ENCODE assay signal across 30 cellular contexts in genomic region chr7:1448958-1449357, GRCh38. TPM values are rescaled to one million over a fixed set of nuclear protein-coding genes. Genes with fewer than 3 reads are reported as not detected.
DNase-seq lines count a peak whose midpoint lies in the region; ATAC-seq and TF ChIP-seq lines count a peak whose summit lies in the region.
"Had no signal": no experiment of that assay in that cellular context is flagged by ENCODE, and none has a peak within 500 bp of the region (broad histone marks: within the 10 kb centered on the region; RNA-seq: fewer than 3 reads in every experiment).

No MANE protein-coding gene starts in this region.

- peak overlapping the region; percentile 46 for H2AK5ac ChIP-seq in neuronal stem cell (ENCODE audit: low read depth, low read length)

- no peak overlapping the region for H4K91ac ChIP-seq in neuronal stem cell (ENCODE audit: low read depth, low read length, poor library complexity)

- no peak for ATAC-seq in DND-41 (ENCODE audit: insufficient read depth, low read depth)
- no peak for ATAC-seq in GM19452 (IDR thresholded peaks at IDR 0.05; ENCODE audit: unreplicated experiment)
- ATAC-seq in HG02571 (IDR thresholded peaks at IDR 0.05; ENCODE audit: unreplicated experiment) = no peak
- ATAC-seq: left cardiac atrium; natural killer cell treated with Interleukin-12 subunit alpha and Interleukin-12 subunit beta and Interleukin-15 and Interleukin-18, amount 100 ng/mL, for 72 hours; stimulated activated memory B cell treated with anti-CD40 and anti-IgM and Interleukin-4, amounts not matched to agents 10 μg/mL and 1 μg/mL and 100 μg/mL, for 72 hours had no signal

- H3K36me3 ChIP-seq in DND-41 (ENCODE audit: insufficient read depth, low read length) (no peaks in the 10 kb centered on the region), neuronal stem cell (replicated peaks in 1 of 2; ENCODE audit: control insufficient read depth in 2 of 2, insufficient read depth in 2 of 2, low read length in 2 of 2) (no peaks in the 10 kb centered on the region)
- H3K36me3 ChIP-seq: HAP-1 had no signal

- TF ChIP-seq CTCF in DND-41 (IDR thresholded peaks at IDR 0.05; ENCODE audit: borderline replicate concordance, extremely low read depth, low read length, poor library complexity, severe bottlenecking) = peak; percentile 16
- peak; percentile 36; the same call in 1 of the 2 replicates for TF ChIP-seq CTCF in HFFc6 (IDR thresholded peaks at IDR 0.05)
- no peak for TF ChIP-seq CTCF in GM20000 (IDR thresholded peaks at IDR 0.05; ENCODE audit: extremely low read depth, missing control alignments)

- H3K4ac ChIP-seq in neuronal stem cell (ENCODE audit: low read length) = no peak overlapping the region

- H3K27ac ChIP-seq in DND-41 (ENCODE audit: low read length) (no peak overlapping the region), caudate nucleus (ENCODE audit: low read depth, low read length) (peak overlapping the region; percentile 89), neuronal stem cell (replicated peaks; ENCODE audit: low read length) (no peak overlapping the region)
- H3K27ac ChIP-seq: hepatocyte had no signal

- H3K9me3 Mint-ChIP-seq in HFFc6 = no peaks in the 10 kb centered on the region
- H3K9me3 Mint-ChIP-seq: activated CD4-positive, alpha-beta memory T cell treated with anti-CD3 and anti-CD28 coated beads, Interleukin-2, amount 10 ng/mL, durations not matched to agents 7 days and 5 days; central memory CD8-positive, alpha-beta T cell; natural killer cell treated with Interleukin-12 subunit alpha and Interleukin-12 subunit beta and Interleukin-15 and Interleukin-18, amount 100 ng/mL, for 72 hours; stimulated activated memory B cell treated with anti-CD40 and anti-IgM and Interleukin-4, amounts not matched to agents 10 μg/mL and 1 μg/mL and 100 μg/mL, for 72 hours had no signal

- H3K9ac ChIP-seq in DND-41 (ENCODE audit: low read depth, low read length) (no peak overlapping the region), neuronal stem cell (ENCODE audit: low read depth, low read length, poor library complexity) (no peak overlapping the region)

- DNase-seq in DND-41 (no peak), HFFc6 (no peak), caudate nucleus (lab: John Stamatoyannopoulos, UW) (no peak), neuronal stem cell (ENCODE audit: low spot score) (no peak), medulla oblongata (ENCODE audit: extremely low spot score) (no peak), GM20000 (ENCODE audit: low spot score) (no peak)
- DNase-seq: activated CD4-positive, alpha-beta memory T cell treated with anti-CD3 and anti-CD28 coated beads, Interleukin-2, amount 10 ng/mL, durations not matched to agents 7 days and 5 days; activated CD8-positive, alpha-beta memory T cell treated with anti-CD3 and anti-CD28 coated beads, Interleukin-2, amount 50 U/mL, for 4 hours; activated naive CD4-positive, alpha-beta T cell; Calu3; dermis blood vessel endothelial cell; DMS79 treated with DMSO at 0.1 percent for 48 hours; IMR-90; left cardiac atrium; NCI-H1105; NCI-H1930; NCI-H526; NK-92 treated with Interleukin-12 subunit alpha and Interleukin-12 subunit beta, amount 100 ng/mL, for 24 hours; SIG-M5; stimulated activated CD4-positive, alpha-beta T cell treated with anti-CD3 and anti-CD28 coated beads, Interleukin-15, amount 100 ng/mL, for 24 hours; stimulated activated CD4-positive, alpha-beta T cell treated with anti-CD3 and anti-CD28 coated beads, Interleukin-4, amount 100 ng/mL, for 4 hours; SW 1271 had no signal

- peaks cover 1% of the 10 kb centered on the region for H3K27me3 Mint-ChIP-seq in HFFc6 (ENCODE audit: insufficient read depth)
- H3K27me3 Mint-ChIP-seq: activated CD4-positive, alpha-beta memory T cell treated with anti-CD3 and anti-CD28 coated beads, Interleukin-2, amount 10 ng/mL, durations not matched to agents 7 days and 5 days; central memory CD8-positive, alpha-beta T cell; natural killer cell treated with Interleukin-12 subunit alpha and Interleukin-12 subunit beta and Interleukin-15 and Interleukin-18, amount 100 ng/mL, for 72 hours had no signal

- H2BK120ac ChIP-seq in neuronal stem cell (ENCODE audit: low read depth, low read length) = no peak overlapping the region

- no peaks in the 10 kb centered on the region for H3K79me2 ChIP-seq in DND-41 (ENCODE audit: insufficient read depth, low read length)

- no peaks in the 10 kb centered on the region for H3K27me3 ChIP-seq in DND-41 (ENCODE audit: insufficient read depth, low read length, poor library complexity)
- no peaks in the 10 kb centered on the region for H3K27me3 ChIP-seq in neuronal stem cell (ENCODE audit: control insufficient read depth in 3 of 3, insufficient read depth in 3 of 3, low read depth in 1 of 3, low read length in 3 of 3)
- H3K27me3 ChIP-seq: hepatocyte, upper lobe of left lung had no signal

- H3K23ac ChIP-seq in neuronal stem cell (ENCODE audit: low read depth, low read length, poor library complexity) = no peak overlapping the region

- WGBS in neuronal stem cell (ENCODE audit: extremely low coverage in 2 of 2, insufficient read length in 2 of 2, insufficient replicate concordance in 1 of 2), 2 donors = no CpG with 5 or more reads among the region's 14 CpGs

- H4K8ac ChIP-seq in neuronal stem cell (ENCODE audit: low read depth, low read length) = no peak overlapping the region

- H2AFZ ChIP-seq in DND-41 (ENCODE audit: low read depth, low read length) (no peak overlapping the region), neuronal stem cell (ENCODE audit: low read length) (no peak overlapping the region)
- H2AFZ ChIP-seq: hepatocyte had no signal

- peaks cover 3% of the 10 kb centered on the region for H3K79me1 ChIP-seq in neuronal stem cell (ENCODE audit: low read depth, low read length)

- H3K4me3 ChIP-seq in DND-41 (ENCODE audit: low read depth in 1 of 2, low read length in 2 of 2) (no peak overlapping the region), neuronal stem cell (ENCODE audit: low read length in 2 of 2) (no peak overlapping the region)
- H3K4me3 ChIP-seq: HAP-1, hepatocyte, upper lobe of left lung had no signal

- H2BK5ac ChIP-seq in neuronal stem cell (ENCODE audit: low read length) = no peak overlapping the region

- H3K4me3 Mint-ChIP-seq in HFFc6 = no peak overlapping the region
- H3K4me3 Mint-ChIP-seq: activated CD4-positive, alpha-beta memory T cell treated with anti-CD3 and anti-CD28 coated beads, Interleukin-2, amount 10 ng/mL, durations not matched to agents 7 days and 5 days; central memory CD8-positive, alpha-beta T cell; natural killer cell treated with Interleukin-12 subunit alpha and Interleukin-12 subunit beta and Interleukin-15 and Interleukin-18, amount 100 ng/mL, for 72 hours; stimulated activated memory B cell treated with anti-CD40 and anti-IgM and Interleukin-4, amounts not matched to agents 10 μg/mL and 1 μg/mL and 100 μg/mL, for 72 hours had no signal

- peak overlapping the region; percentile 89 for H2BK15ac ChIP-seq in neuronal stem cell (ENCODE audit: low read length)

- H3K9me3 ChIP-seq in DND-41 (ENCODE audit: insufficient read depth, low read length, severe bottlenecking) (no peaks in the 10 kb centered on the region), neuronal stem cell (replicated peaks in 1 of 2; ENCODE audit: control insufficient read depth in 2 of 2, insufficient read depth in 1 of 2, low read depth in 1 of 2, low read length in 2 of 2) (no peaks in the 10 kb centered on the region)
- H3K9me3 ChIP-seq: HAP-1, upper lobe of left lung had no signal

- H3K4me1 Mint-ChIP-seq in HFFc6 (ENCODE audit: low read depth) = no peaks in the 10 kb centered on the region
- H3K4me1 Mint-ChIP-seq: activated CD4-positive, alpha-beta memory T cell treated with anti-CD3 and anti-CD28 coated beads, Interleukin-2, amount 10 ng/mL, durations not matched to agents 7 days and 5 days; central memory CD8-positive, alpha-beta T cell; stimulated activated memory B cell treated with anti-CD40 and anti-IgM and Interleukin-4, amounts not matched to agents 10 μg/mL and 1 μg/mL and 100 μg/mL, for 72 hours had no signal

- H3K4me2 ChIP-seq in DND-41 (ENCODE audit: insufficient read depth, low read length) (no peak overlapping the region), neuronal stem cell (ENCODE audit: insufficient read depth, low read length, poor library complexity, severe bottlenecking) (no peak overlapping the region)
- H3K4me2 ChIP-seq: hepatocyte had no signal

- no peaks in the 10 kb centered on the region for H3K4me1 ChIP-seq in DND-41 (ENCODE audit: insufficient read depth, low read length)
- peaks cover 11 to 16% of the 10 kb centered on the region in 2 donors for H3K4me1 ChIP-seq in neuronal stem cell (ENCODE audit: control insufficient read depth in 2 of 2, insufficient read depth in 1 of 2, low read depth in 1 of 2, low read length in 2 of 2)
- H3K4me1 ChIP-seq: HAP-1 had no signal

- H3K18ac ChIP-seq in neuronal stem cell (ENCODE audit: low read length) = peak overlapping the region; percentile 11

- H4K20me1 ChIP-seq in DND-41 (ENCODE audit: insufficient read depth, low read length) = no peaks in the 10 kb centered on the region; the same call in 1 of the 2 replicates

- no peak overlapping the region for H3K14ac ChIP-seq in neuronal stem cell (ENCODE audit: low read length)

- H3K36me3 Mint-ChIP-seq in HFFc6 (ENCODE audit: low read depth) = no peaks in the 10 kb centered on the region
- H3K36me3 Mint-ChIP-seq: natural killer cell treated with Interleukin-12 subunit alpha and Interleukin-12 subunit beta and Interleukin-15 and Interleukin-18, amount 100 ng/mL, for 72 hours; stimulated activated memory B cell treated with anti-CD40 and anti-IgM and Interleukin-4, amounts not matched to agents 10 μg/mL and 1 μg/mL and 100 μg/mL, for 72 hours had no signal

- H2BK12ac ChIP-seq in neuronal stem cell (ENCODE audit: low read length) = no peak overlapping the region

- H3K27ac Mint-ChIP-seq in HFFc6 = no peak overlapping the region
- H3K27ac Mint-ChIP-seq: activated CD4-positive, alpha-beta memory T cell treated with anti-CD3 and anti-CD28 coated beads, Interleukin-2, amount 10 ng/mL, durations not matched to agents 7 days and 5 days; natural killer cell treated with Interleukin-12 subunit alpha and Interleukin-12 subunit beta and Interleukin-15 and Interleukin-18, amount 100 ng/mL, for 72 hours; stimulated activated memory B cell treated with anti-CD40 and anti-IgM and Interleukin-4, amounts not matched to agents 10 μg/mL and 1 μg/mL and 100 μg/mL, for 72 hours had no signal

RNA-seq across cellular contexts. Expression of gene MICALL2, which starts 10.3 kb away (rescaled TPM):
- total RNA-seq in HFFc6 (2021; fragmentation: NEBNext Ultra II Directional; extraction: Animal tissue kit (Norgen Biotek cat#: 25700)) = 10 to 100 TPM; 12.1 to 24.4 (median 21.0) TPM
- 9.4 TPM for polyA plus RNA-seq in neuronal stem cell (2013, experiment 1 of 2)
- polyA plus RNA-seq in neuronal stem cell (2013, experiment 2 of 2) = 10.1 TPM

RNA-seq across cellular contexts. Expression of gene INTS1, which starts 55.2 kb away (rescaled TPM):
- 100 to 1,000 TPM in 1 of 6 experiments, 10 to 100 TPM in 5; 84.0 to 104 (median 89.5) TPM for total RNA-seq in HFFc6 (2021; fragmentation: NEBNext Ultra II Directional; extraction: Animal tissue kit (Norgen Biotek cat#: 25700))
- polyA plus RNA-seq in neuronal stem cell (2013, experiment 1 of 2) = 25.3 TPM
- polyA plus RNA-seq in neuronal stem cell (2013, experiment 2 of 2) = 24.4 TPM
